Comparison of ENCODE assay signal across 7 cellular contexts in genomic region chr9:130147910-130148309, GRCh38.
"Had no signal": no experiment of that assay in that cellular context is flagged by ENCODE, and none has a peak within 500 bp of the region (broad histone marks: within the 10 kb centered on the region; RNA-seq: fewer than 3 reads in every experiment).

No MANE protein-coding gene starts in this region.

- DNase-seq: GM23248, GOT3, H9, HCEC 1CT, IMR-90, KBM-7 had no signal

- H3K27ac Mint-ChIP-seq: H9 had no signal

- H2AFZ ChIP-seq: GM23248 had no signal

- H3K9me3 Mint-ChIP-seq: H9 had no signal

- H3K4me3 ChIP-seq: GM23248 had no signal

- H3K4me2 ChIP-seq: KMS-11 had no signal

- H3K4me3 Mint-ChIP-seq: H9 had no signal

- H3K9ac ChIP-seq: GM23248, KMS-11 had no signal

- H3K27ac ChIP-seq: GM23248, KMS-11 had no signal
